ENCODE assay signal across 8 cellular contexts in genomic region chr11:110297082-110297725, GRCh38. TPM values are rescaled to one million over a fixed set of nuclear protein-coding genes. Genes with fewer than 3 reads are reported as not detected.
DNase-seq lines count a peak whose midpoint lies in the region; ATAC-seq and TF ChIP-seq lines count a peak whose summit lies in the region.

No MANE protein-coding gene starts in this region.

- H3K9me3 ChIP-seq in CD4-positive, CD25-positive, alpha-beta regulatory T cell (ENCODE audit: control insufficient read depth in 2 of 2, low read length in 2 of 2), result no peaks in the 10 kb centered on the region
- no peaks in the 10 kb centered on the region for H3K9me3 ChIP-seq in MM.1S (replicated peaks; ENCODE audit: insufficient read depth, low read length)

- H3F3A ChIP-seq in MM.1S (ENCODE audit: insufficient read depth, low read length), result peaks cover 17% of the 10 kb centered on the region

- H3K79me2 ChIP-seq in MM.1S (ENCODE audit: low read length), result peaks cover 39% of the 10 kb centered on the region

- H3K27ac Mint-ChIP-seq in CD4-positive, CD25-positive, alpha-beta regulatory T cell, result peak overlapping the region; percentile 31 to 84 (median 67)
- H3K27ac Mint-ChIP-seq in natural killer cell treated with Interleukin-12 subunit alpha and Interleukin-12 subunit beta and Interleukin-15 and Interleukin-18, amount 100 ng/mL, for 72 hours, result peak overlapping the region in 1 of 2 donors; percentile 10

- H3K27ac ChIP-seq in CD4-positive, CD25-positive, alpha-beta regulatory T cell (ENCODE audit: insufficient read depth, low read length, poor library complexity, severe bottlenecking), result no peak overlapping the region
- no peak overlapping the region for H3K27ac ChIP-seq in MM.1S (ENCODE audit: low read length)

- no peaks in the 10 kb centered on the region; the same call in none of the 2 replicates for H4K20me1 ChIP-seq in MM.1S (ENCODE audit: insufficient read depth, low read length)

- DNase-seq in CD4-positive, CD25-positive, alpha-beta regulatory T cell, result peak in 2 of 3 donors; percentile 10 to 17
- peak; percentile 7 for DNase-seq in MM.1S
- peak; percentile 35 for DNase-seq in dermis blood vessel endothelial cell
- no peak for DNase-seq in natural killer cell treated with Interleukin-12 subunit alpha and Interleukin-12 subunit beta and Interleukin-15 and Interleukin-18, amount 100 ng/mL, for 72 hours (ENCODE audit: low spot score)
- DNase-seq in HuH-7 (ENCODE audit: low spot score), result no peak
- no peak for DNase-seq in ureter (ENCODE audit: low spot score)

- H3K9me2 ChIP-seq in MM.1S (replicated peaks; ENCODE audit: insufficient read depth, low read length), result no peaks in the 10 kb centered on the region

- no peak for TF ChIP-seq CTCF in MM.1S (IDR thresholded peaks at IDR 0.05; ENCODE audit: low read length)

- peak overlapping the region; percentile 85 to 92 (median 88) for H3K4me3 Mint-ChIP-seq in CD4-positive, CD25-positive, alpha-beta regulatory T cell
- peak overlapping the region; percentile 70 for H3K4me3 Mint-ChIP-seq in natural killer cell treated with Interleukin-12 subunit alpha and Interleukin-12 subunit beta and Interleukin-15 and Interleukin-18, amount 100 ng/mL, for 72 hours

- peak overlapping the region; percentile 41 for H3K4me3 ChIP-seq in CD4-positive, CD25-positive, alpha-beta regulatory T cell (ENCODE audit: low read depth, low read length)
- peak overlapping the region; percentile 65 for H3K4me3 ChIP-seq in MM.1S (ENCODE audit: low read length)

- no peak for TF ChIP-seq POLR2A in GM18505 (IDR thresholded peaks at IDR 0.05; ENCODE audit: borderline replicate concordance, extremely low read depth, insufficient read depth, insufficient read length)

- peaks cover 34% of the 10 kb centered on the region for H3K4me1 ChIP-seq in CD4-positive, CD25-positive, alpha-beta regulatory T cell (ENCODE audit: control insufficient read depth, insufficient read depth, low read length, poor library complexity, severe bottlenecking)
- H3K4me1 ChIP-seq in MM.1S (ENCODE audit: low read length), result peaks cover 12% of the 10 kb centered on the region; the same call in 1 of the 2 replicates

- H3K9me3 Mint-ChIP-seq in CD4-positive, CD25-positive, alpha-beta regulatory T cell, result no peaks in the 10 kb centered on the region
- H3K9me3 Mint-ChIP-seq in natural killer cell treated with Interleukin-12 subunit alpha and Interleukin-12 subunit beta and Interleukin-15 and Interleukin-18, amount 100 ng/mL, for 72 hours, result no peaks in the 10 kb centered on the region

- peak overlapping the region; percentile 91 for H2AFZ ChIP-seq in MM.1S (ENCODE audit: low read length)

- no peaks in the 10 kb centered on the region for H3K36me3 Mint-ChIP-seq in CD4-positive, CD25-positive, alpha-beta regulatory T cell
- H3K36me3 Mint-ChIP-seq in natural killer cell treated with Interleukin-12 subunit alpha and Interleukin-12 subunit beta and Interleukin-15 and Interleukin-18, amount 100 ng/mL, for 72 hours, result peaks cover 5% of the 10 kb centered on the region

- ATAC-seq in CD4-positive, CD25-positive, alpha-beta regulatory T cell (ENCODE audit: low read depth in 2 of 2), result no peak
- no peak for ATAC-seq in natural killer cell treated with Interleukin-12 subunit alpha and Interleukin-12 subunit beta and Interleukin-15 and Interleukin-18, amount 100 ng/mL, for 72 hours
- no peak for ATAC-seq in HG02852 (IDR thresholded peaks at IDR 0.05; ENCODE audit: unreplicated experiment)
- ATAC-seq in GM18505 (IDR thresholded peaks at IDR 0.05; ENCODE audit: unreplicated experiment), result no peak

- peak overlapping the region; percentile 47; the same call in 1 of the 2 replicates for H3K9ac ChIP-seq in MM.1S (ENCODE audit: low read length)

- H3K4me1 Mint-ChIP-seq in CD4-positive, CD25-positive, alpha-beta regulatory T cell, result peaks cover 12 to 41% (median 38%) of the 10 kb centered on the region in 4 donors
- peaks cover 14 to 26% of the 10 kb centered on the region in 2 donors for H3K4me1 Mint-ChIP-seq in natural killer cell treated with Interleukin-12 subunit alpha and Interleukin-12 subunit beta and Interleukin-15 and Interleukin-18, amount 100 ng/mL, for 72 hours (ENCODE audit: low read depth in 2 of 2)

- H3K27me3 Mint-ChIP-seq in CD4-positive, CD25-positive, alpha-beta regulatory T cell, result no peaks in the 10 kb centered on the region
- no peaks in the 10 kb centered on the region for H3K27me3 Mint-ChIP-seq in natural killer cell treated with Interleukin-12 subunit alpha and Interleukin-12 subunit beta and Interleukin-15 and Interleukin-18, amount 100 ng/mL, for 72 hours

- H3K4me2 ChIP-seq in MM.1S (ENCODE audit: low read depth, low read length), result peak overlapping the region; percentile 87; the same call in 1 of the 2 replicates

- no peaks in the 10 kb centered on the region for H3K27me3 ChIP-seq in CD4-positive, CD25-positive, alpha-beta regulatory T cell (ENCODE audit: control insufficient read depth, insufficient read depth, low read length)
- no peaks in the 10 kb centered on the region for H3K27me3 ChIP-seq in MM.1S (replicated peaks; ENCODE audit: insufficient read depth, low read length)

- H3K36me3 ChIP-seq in CD4-positive, CD25-positive, alpha-beta regulatory T cell (ENCODE audit: control insufficient read depth, insufficient read depth, low read length), result no peaks in the 10 kb centered on the region
- H3K36me3 ChIP-seq in MM.1S (replicated peaks; ENCODE audit: insufficient read depth, low read length), result no peaks in the 10 kb centered on the region

RNA-seq across cellular contexts. Expression of gene RDX, which starts 0.8 kb away (rescaled TPM):
- total RNA-seq in CD4-positive, CD25-positive, alpha-beta regulatory T cell, result 38.0 TPM
- 10 to 100 TPM; 26.0 to 30.3 (median 28.6) TPM for polyA plus RNA-seq in CD4-positive, CD25-positive, alpha-beta regulatory T cell
- total RNA-seq in dermis blood vessel endothelial cell (166 and 217 TPM in 2 replicates), ureter (71.7 TPM)
- total RNA-seq in natural killer cell treated with Interleukin-12 subunit alpha and Interleukin-12 subunit beta and Interleukin-15 and Interleukin-18, amount 100 ng/mL, for 72 hours, result 100 to 1,000 TPM in 1 of 2 donors, 10 to 100 TPM in 1; 78.0 to 161 TPM

Comparison
In these comparisons a context has a peak if more than half of its experiments do, and no peak if none do; other contexts are left out.
1. DNase-seq: peak in CD4-positive, CD25-positive, alpha-beta regulatory T cell (2 of 3), MM.1S (single experiment) and dermis blood vessel endothelial cell (single experiment); none in natural killer cell treated with Interleukin-12 subunit alpha and Interleukin-12 subunit beta and Interleukin-15 and Interleukin-18, amount 100 ng/mL, for 72 hours (single experiment), HuH-7 (single experiment) and ureter (single experiment).